In genomic region chr5:10902145-10902544, GRCh38 we compare ENCODE assay signal across 19 cellular contexts.
DNase-seq lines count a peak whose midpoint lies in the region; ATAC-seq and TF ChIP-seq lines count a peak whose summit lies in the region.
"Had no signal": no experiment of that assay in that cellular context is flagged by ENCODE, and none has a peak within 500 bp of the region (broad histone marks: within the 10 kb centered on the region; RNA-seq: fewer than 3 reads in every experiment).

No MANE protein-coding gene starts in this region.

- no peak overlapping the region for H3K27ac ChIP-seq in SK-N-SH (ENCODE audit: low read depth in 2 of 2, low read length in 1 of 2)
- H3K27ac ChIP-seq: 22Rv1, ovary, skin epidermis had no signal

- TF ChIP-seq RAD21 in SK-N-SH (IDR thresholded peaks at IDR 0.05; ENCODE audit: low read length): no peak

- DNase-seq in SK-N-SH: no peak
- DNase-seq in amniotic stem cell (lab: John Stamatoyannopoulos, UW): peak; percentile 21
- peak; percentile 13 for DNase-seq in fibroblast of the aortic adventitia (ENCODE audit: low read depth)
- peak; percentile 12 for DNase-seq in smooth muscle cell of the brain vasculature (ENCODE audit: low read depth, low spot score)
- no peak for DNase-seq in GM13977 (ENCODE audit: low spot score)
- no peak for DNase-seq in 8988T
- DNase-seq: activated CD4-positive, alpha-beta T cell treated with anti-CD3 and anti-CD28 coated beads, Interleukin-2, amount 10 ng/mL, durations not matched to agents 7 days and 5 days; activated naive CD8-positive, alpha-beta T cell treated with anti-CD3 and anti-CD28 coated beads, Interleukin-2, amount 10 ng/mL, durations not matched to agents 7 days and 5 days; activated T-cell treated with anti-CD3 and anti-CD28 coated beads, Interleukin-2, amount 50 U/mL, for 48 hours; hippocampal formation; KBM-7; left cardiac atrium; NCI-H226; ovary; trophoblast cell had no signal

- H3K4me1 ChIP-seq in SK-N-SH (ENCODE audit: control insufficient read depth in 1 of 2, insufficient read depth in 2 of 2, low read depth in 1 of 2, low read length in 1 of 2): 0 out of 4 replicates have a peak, but pooled peaks cover 0 to 6% of the 10 kb centered on the region in 2 experiments

- H2AFZ ChIP-seq in SK-N-SH (ENCODE audit: low read depth): no peak overlapping the region

- H3K4me2 ChIP-seq in SK-N-SH: 0 out of 2 replicates have a peak overlapping the region, but pooled peaks have one; percentile 1

- no peaks in the 10 kb centered on the region for H3K79me2 ChIP-seq in SK-N-SH (ENCODE audit: insufficient read depth)

- H3K4me3 ChIP-seq in SK-N-SH (ENCODE audit: low read depth in 2 of 2, low read length in 1 of 2): no peak overlapping the region
- H3K4me3 ChIP-seq in fibroblast of the aortic adventitia (ENCODE audit: low read depth, low read length): no peak overlapping the region
- H3K4me3 ChIP-seq: ovary, skin epidermis had no signal

- no peaks in the 10 kb centered on the region for H4K20me1 ChIP-seq in SK-N-SH (ENCODE audit: insufficient read depth)

- POLR2A ChIA-PET in SK-N-SH (lab: Yijun Ruan, JAX): no interaction called here

- ATAC-seq in SK-N-SH treated with all-trans-retinoic acid at 6 μM for 48 hours (no peak; the same call in 2 of the 3 replicates), HG03097 (IDR thresholded peaks at IDR 0.05; ENCODE audit: low FRiP score, unreplicated experiment) (no peak)
- ATAC-seq: left cardiac atrium had no signal

- no peaks in the 10 kb centered on the region for H3K36me3 ChIP-seq in SK-N-SH (replicated peaks in 1 of 2; ENCODE audit: control insufficient read depth in 1 of 2, insufficient read depth in 2 of 2, low read length in 1 of 2)
- H3K36me3 ChIP-seq: ovary had no signal

- no peaks in the 10 kb centered on the region for H3F3A ChIP-seq in SK-N-SH (replicated peaks; ENCODE audit: insufficient read depth)

- no peaks in the 10 kb centered on the region for H3K9me2 ChIP-seq in SK-N-SH

- TF ChIP-seq EP300 in SK-N-SH (IDR thresholded peaks at IDR 0.05; ENCODE audit: borderline replicate concordance in 1 of 2, low read depth in 1 of 2, low read length in 1 of 2): no peak

- in situ Hi-C loops in GM13977 (cut with MboI; ENCODE audit: low pct_unique_long_range_greater_than_20kb, low sequenced_read_pairs, unreplicated experiment): no loop called here

- WGBS in SK-N-SH (ENCODE audit: low lambda C conversion rate): 8% methylated on average over 2 of the region's 2 CpGs

- CTCF ChIA-PET in SK-N-SH (lab: Yijun Ruan, JAX): no interaction called here

- H3K27me3 ChIP-seq in SK-N-SH (ENCODE audit: insufficient read depth): 0 out of 2 replicates have a peak, but pooled peaks cover 3% of the 10 kb centered on the region

- H3K9me3 ChIP-seq in SK-N-SH: no peaks in the 10 kb centered on the region
- H3K9me3 ChIP-seq: ovary had no signal

- no peak overlapping the region for H3K9ac ChIP-seq in SK-N-SH

- TF ChIP-seq CTCF in SK-N-SH (IDR thresholded peaks at IDR 0.05): no peak
- no peak for TF ChIP-seq CTCF in fibroblast of the aortic adventitia (IDR thresholded peaks at IDR 0.05; ENCODE audit: insufficient read depth, low read length)
- TF ChIP-seq CTCF in GM13977 (IDR thresholded peaks at IDR 0.05; ENCODE audit: extremely low read depth, insufficient read depth, missing control alignments): no peak

TF ChIP-seq in SK-N-SH, 30 proteins besides CTCF, POLR2A, EP300 and RAD21:
- TF ChIP-seq MEF2A (IDR thresholded peaks at IDR 0.05; ENCODE audit: borderline replicate concordance, low read depth) (no peak), PBX3 (IDR thresholded peaks at IDR 0.05) (no peak), ZBTB33 (IDR thresholded peaks at IDR 0.05; ENCODE audit: borderline replicate concordance, low read depth) (no peak), NRF1 (IDR thresholded peaks at IDR 0.05; ENCODE audit: low read depth, low read length) (no peak), FOSL2 (IDR thresholded peaks at IDR 0.05; ENCODE audit: borderline replicate concordance, low read depth) (peak; percentile 22; the same call in 1 of the 2 replicates), FOXJ3 (CRISPR knock-in tag; IDR thresholded peaks at IDR 0.05) (no peak), SIN3A (IDR thresholded peaks at IDR 0.05; ENCODE audit: borderline replicate concordance, low read depth, low read length) (no peak), FOXM1 (IDR thresholded peaks at IDR 0.05; ENCODE audit: low read depth) (no peak), GABPA (IDR thresholded peaks at IDR 0.05; ENCODE audit: low read depth) (no peak), JUND (IDR thresholded peaks at IDR 0.05) (peak; percentile 16; the same call in 1 of the 2 replicates), ELF1 (IDR thresholded peaks at IDR 0.05) (no peak)

TF ChIP-seq in SK-N-SH treated with all-trans-retinoic acid at 6 μM for 48 hours, 23 proteins besides CTCF, POLR2A, EP300 and RAD21:
- no peak for TF ChIP-seq GLIS3 (CRISPR knock-in tag; IDR thresholded peaks at IDR 0.05)

Comparison
In these comparisons a context has a peak if more than half of its experiments do, and no peak if none do; other contexts are left out.
1. DNase-seq: peak in amniotic stem cell (single experiment), fibroblast of the aortic adventitia (single experiment) and smooth muscle cell of the brain vasculature (single experiment); none in SK-N-SH (single experiment), GM13977 (single experiment) and 8988T (single experiment).